32 cellular contexts compared by ENCODE assay signal in genomic region chr1:119915517-119915916, GRCh38. TPM values are rescaled to one million over a fixed set of nuclear protein-coding genes. Genes with fewer than 3 reads are reported as not detected.
"Had no signal": no experiment of that assay in that cellular context is flagged by ENCODE, and none has a peak within 500 bp of the region (broad histone marks: within the 10 kb centered on the region; RNA-seq: fewer than 3 reads in every experiment).

No MANE protein-coding gene starts in this region.

- H3K27ac ChIP-seq: esophagus squamous epithelium, hepatocyte, left lung, neural progenitor cell, prostate gland, right atrium auricular region, sigmoid colon, stomach, thyroid gland had no signal

- H3K4me3 ChIP-seq: esophagus squamous epithelium, hepatocyte, left lung, neural progenitor cell, prostate gland, right atrium auricular region, sigmoid colon, stomach, thyroid gland had no signal

- H3K4me1 ChIP-seq: esophagus squamous epithelium, left lung, prostate gland, right atrium auricular region, sigmoid colon, stomach, thyroid gland had no signal

- ATAC-seq: effector memory CD8-positive, alpha-beta T cell; left lung; naive thymus-derived CD8-positive, alpha-beta T cell; stimulated activated naive B cell treated with anti-CD40 and anti-IgM and Interleukin-4, amounts not matched to agents 10 μg/mL and 1 μg/mL and 100 μg/mL, for 72 hours had no signal

- H3K27ac Mint-ChIP-seq: neural progenitor cell; stimulated activated naive B cell treated with anti-CD40 and anti-IgM and Interleukin-4, amounts not matched to agents 10 μg/mL and 1 μg/mL and 100 μg/mL, for 72 hours had no signal

- H3K79me2 ChIP-seq: hepatocyte had no signal

- H3K4me2 ChIP-seq: hepatocyte, neural progenitor cell had no signal

- H3K4me1 Mint-ChIP-seq: neural progenitor cell; stimulated activated naive B cell treated with anti-CD40 and anti-IgM and Interleukin-4, amounts not matched to agents 10 μg/mL and 1 μg/mL and 100 μg/mL, for 72 hours had no signal

- H2AFZ ChIP-seq: hepatocyte, neural progenitor cell had no signal

- H3K4me3 Mint-ChIP-seq: effector memory CD8-positive, alpha-beta T cell; naive thymus-derived CD8-positive, alpha-beta T cell; neural progenitor cell; stimulated activated naive B cell treated with anti-CD40 and anti-IgM and Interleukin-4, amounts not matched to agents 10 μg/mL and 1 μg/mL and 100 μg/mL, for 72 hours had no signal

- H3K9ac ChIP-seq: neural progenitor cell had no signal

- H3K27me3 ChIP-seq: esophagus squamous epithelium, hepatocyte, left lung, neural progenitor cell, right atrium auricular region, sigmoid colon, stomach, thyroid gland had no signal

- H3K27me3 Mint-ChIP-seq: effector memory CD8-positive, alpha-beta T cell; naive thymus-derived CD8-positive, alpha-beta T cell; stimulated activated naive B cell treated with anti-CD40 and anti-IgM and Interleukin-4, amounts not matched to agents 10 μg/mL and 1 μg/mL and 100 μg/mL, for 72 hours had no signal

- DNase-seq: caudate nucleus; cerebellar nuclear complex; cortex of kidney; effector memory CD8-positive, alpha-beta T cell; erythroblast; esophagus squamous epithelium; foreskin melanocyte; head of caudate nucleus; kidney; left lung; mesendoderm; midbrain; naive thymus-derived CD8-positive, alpha-beta T cell; sigmoid colon; stimulated activated CD4-positive, alpha-beta T cell treated with anti-CD3 and anti-CD28 coated beads, Interleukin-2, amount 100 ng/mL, for 24 hours; stimulated activated CD4-positive, alpha-beta T cell treated with anti-CD3 and anti-CD28 coated beads, Interleukin-4, amount 100 ng/mL, for 24 hours; stimulated activated naive B cell treated with anti-CD40 and anti-IgM and Interleukin-4, amounts not matched to agents 10 μg/mL and 1 μg/mL and 100 μg/mL, for 72 hours; stomach; thyroid gland; trophoblast cell had no signal

- H3K9me3 ChIP-seq: esophagus squamous epithelium, left lung, prostate gland, right atrium auricular region, sigmoid colon, stomach, thyroid gland had no signal

- H3K9me3 Mint-ChIP-seq: effector memory CD8-positive, alpha-beta T cell; naive thymus-derived CD8-positive, alpha-beta T cell; neural progenitor cell; stimulated activated naive B cell treated with anti-CD40 and anti-IgM and Interleukin-4, amounts not matched to agents 10 μg/mL and 1 μg/mL and 100 μg/mL, for 72 hours had no signal

RNA-seq across cellular contexts. Expression of gene ADAM30, which starts 19.2 kb away (rescaled TPM):
- total RNA-seq: dermis microvascular lymphatic vessel endothelial cell; esophagus squamous epithelium; hepatocyte; kidney; left lung; lower leg skin; lung microvascular endothelial cell; mucosa of gallbladder; naive thymus-derived CD8-positive, alpha-beta T cell; osteoblast; right atrium auricular region; sigmoid colon; skeletal muscle tissue; stomach; subcutaneous adipose tissue; temporal lobe had no signal
- polyA plus RNA-seq: hepatocyte; naive thymus-derived CD8-positive, alpha-beta T cell; sigmoid colon; stomach had no signal
